In genomic region chr3:114634635-114635034, GRCh38 we compare ENCODE assay signal across 30 cellular contexts.
"Had no signal": no experiment of that assay in that cellular context is flagged by ENCODE, and none has a peak within 500 bp of the region (broad histone marks: within the 10 kb centered on the region; RNA-seq: fewer than 3 reads in every experiment).

No MANE protein-coding gene starts in this region.

- DNase-seq: naive thymus-derived CD4-positive, alpha-beta T cell; natural killer cell; occipital lobe; ovary; posterior cingulate gyrus; psoas muscle; right cardiac atrium; spleen; stimulated activated CD4-positive, alpha-beta T cell treated with anti-CD3 and anti-CD28 coated beads, Interleukin-12 subunit alpha, Interleukin-12 subunit beta, amount 100 ng/mL, for 4 hours; stimulated activated CD4-positive, alpha-beta T cell treated with anti-CD3 and anti-CD28 coated beads, Interleukin-1b, Interleukin-23, amount 100 ng/mL, for 48 hours; stimulated activated CD4-positive, alpha-beta T cell treated with anti-CD3 and anti-CD28 coated beads, Interleukin-2, amount 100 ng/mL, for 48 hours; stimulated activated CD4-positive, alpha-beta T cell treated with anti-CD3 and anti-CD28 coated beads, Interleukin-4, amount 100 ng/mL, for 24 hours; stimulated activated naive CD4-positive, alpha-beta T cell; stimulated activated naive CD8-positive, alpha-beta T cell treated with anti-CD3 and anti-CD28 coated beads, Interleukin-15, Interleukin-2, amounts not matched to agents 100 U/mL and 50 U/mL, for 24 hours; substantia nigra; testis; tibial artery; transverse colon; upper lobe of right lung had no signal

- H3K27me3 Mint-ChIP-seq: naive thymus-derived CD4-positive, alpha-beta T cell; progenitor cell of endocrine pancreas; type B pancreatic cell had no signal

- H3K4me1 ChIP-seq: parathyroid adenoma, psoas muscle, spleen, suprapubic skin, testis, tibial artery, transverse colon, upper lobe of right lung, vagina had no signal

- H3K27ac Mint-ChIP-seq: naive thymus-derived CD4-positive, alpha-beta T cell; natural killer cell; nephron; neural progenitor cell; progenitor cell of endocrine pancreas; stimulated activated effector memory CD8-positive, alpha-beta T cell treated with anti-CD3 and anti-CD28 coated beads, Interleukin-12 subunit alpha, Interleukin-12 subunit beta, amount 100 ng/mL, for 72 hours; type B pancreatic cell had no signal

- H3K4me2 ChIP-seq: neural progenitor cell, smooth muscle cell had no signal

- H3K79me2 ChIP-seq: parathyroid adenoma had no signal

- H3K4me3 ChIP-seq: neural progenitor cell, ovary, psoas muscle, skin epidermis, smooth muscle cell, spleen, suprapubic skin, testis, tibial artery, transverse colon, upper lobe of right lung, vagina had no signal

- H3K9ac ChIP-seq: neural progenitor cell, parathyroid adenoma had no signal

- H3K27me3 ChIP-seq: neural progenitor cell, ovary, spleen, suprapubic skin, testis, tibial artery, transverse colon, upper lobe of right lung, vagina had no signal

- H3K27ac ChIP-seq: neural progenitor cell, ovary, parathyroid adenoma, psoas muscle, skin epidermis, spleen, suprapubic skin, testis, tibial artery, transverse colon, upper lobe of right lung, vagina had no signal

- H3K36me3 Mint-ChIP-seq: stimulated activated effector memory CD8-positive, alpha-beta T cell treated with anti-CD3 and anti-CD28 coated beads, Interleukin-12 subunit alpha, Interleukin-12 subunit beta, amount 100 ng/mL, for 72 hours had no signal

- H3K36me3 ChIP-seq: neural progenitor cell, ovary, suprapubic skin, tibial artery, transverse colon, upper lobe of right lung, vagina had no signal

- ATAC-seq: naive thymus-derived CD4-positive, alpha-beta T cell; natural killer cell; psoas muscle; right cardiac atrium; sciatic nerve; stimulated activated effector memory CD8-positive, alpha-beta T cell treated with anti-CD3 and anti-CD28 coated beads, Interleukin-12 subunit alpha, Interleukin-12 subunit beta, amount 100 ng/mL, for 72 hours; stimulated activated naive CD8-positive, alpha-beta T cell treated with anti-CD3 and anti-CD28 coated beads, Interleukin-15, Interleukin-2, amounts not matched to agents 100 U/mL and 50 U/mL, for 24 hours; upper lobe of right lung had no signal

- H3K4me1 Mint-ChIP-seq: nephron; stimulated activated effector memory CD8-positive, alpha-beta T cell treated with anti-CD3 and anti-CD28 coated beads, Interleukin-12 subunit alpha, Interleukin-12 subunit beta, amount 100 ng/mL, for 72 hours had no signal

- H2AFZ ChIP-seq: neural progenitor cell, parathyroid adenoma had no signal

- H3K9me3 ChIP-seq: ovary, testis, upper lobe of right lung, vagina had no signal

- H3K4me3 Mint-ChIP-seq: natural killer cell; nephron; neural progenitor cell; stimulated activated effector memory CD8-positive, alpha-beta T cell treated with anti-CD3 and anti-CD28 coated beads, Interleukin-12 subunit alpha, Interleukin-12 subunit beta, amount 100 ng/mL, for 72 hours; type B pancreatic cell had no signal
